9 cellular contexts compared by ENCODE assay signal in genomic region chr6:33172307-33173227, GRCh38. TPM values are rescaled to one million over a fixed set of nuclear protein-coding genes. Genes with fewer than 3 reads are reported as not detected.
DNase-seq lines count a peak whose midpoint lies in the region; ATAC-seq and TF ChIP-seq lines count a peak whose summit lies in the region.
"Had no signal": no experiment of that assay in that cellular context is flagged by ENCODE, and none has a peak within 500 bp of the region (broad histone marks: within the 10 kb centered on the region; RNA-seq: fewer than 3 reads in every experiment).

No MANE protein-coding gene starts in this region.

- intact Hi-C loops in natural killer cell (cut with micrococcal nuclease) (no loop called here), left ventricle myocardium superior (cut with micrococcal nuclease) (no loop called here), tibial artery (cut with DNase I; ENCODE audit: low total_unique reads) (no loop called here)

- TF ChIP-seq CTCF in natural killer cell (IDR thresholded peaks at IDR 0.05), result no peak
- TF ChIP-seq CTCF in tibial artery (IDR thresholded peaks at IDR 0.05), result no peak

- no peaks in the 10 kb centered on the region for H3K4me1 Mint-ChIP-seq in natural killer cell treated with Interleukin-12 subunit alpha and Interleukin-12 subunit beta and Interleukin-15 and Interleukin-18, amount 100 ng/mL, for 72 hours (ENCODE audit: low read depth in 2 of 2)
- no peaks in the 10 kb centered on the region for H3K4me1 Mint-ChIP-seq in natural killer cell

- H3K27me3 Mint-ChIP-seq in natural killer cell treated with Interleukin-12 subunit alpha and Interleukin-12 subunit beta and Interleukin-15 and Interleukin-18, amount 100 ng/mL, for 72 hours, result peaks cover 6 to 7% of the 10 kb centered on the region in 2 donors
- peaks cover 7 to 16% of the 10 kb centered on the region in 2 donors for H3K27me3 Mint-ChIP-seq in natural killer cell (ENCODE audit: low read depth in 2 of 2)

- H3K36me3 ChIP-seq in tibial artery, result no peaks in the 10 kb centered on the region

- H3K9me3 Mint-ChIP-seq in natural killer cell treated with Interleukin-12 subunit alpha and Interleukin-12 subunit beta and Interleukin-15 and Interleukin-18, amount 100 ng/mL, for 72 hours, result no peaks in the 10 kb centered on the region
- no peaks in the 10 kb centered on the region for H3K9me3 Mint-ChIP-seq in natural killer cell

- H3K36me3 Mint-ChIP-seq in natural killer cell treated with Interleukin-12 subunit alpha and Interleukin-12 subunit beta and Interleukin-15 and Interleukin-18, amount 100 ng/mL, for 72 hours, result no peaks in the 10 kb centered on the region
- no peaks in the 10 kb centered on the region for H3K36me3 Mint-ChIP-seq in natural killer cell

- peak overlapping the region in 1 of 2 donors; percentile 51 for H3K27ac Mint-ChIP-seq in natural killer cell treated with Interleukin-12 subunit alpha and Interleukin-12 subunit beta and Interleukin-15 and Interleukin-18, amount 100 ng/mL, for 72 hours
- H3K27ac Mint-ChIP-seq in natural killer cell, result no peak overlapping the region

- no peaks in the 10 kb centered on the region for H3K9me3 ChIP-seq in tibial artery

- no peaks in the 10 kb centered on the region for H3K4me1 ChIP-seq in tibial artery

- peak; percentile 46 for DNase-seq in natural killer cell treated with Interleukin-12 subunit alpha and Interleukin-12 subunit beta and Interleukin-15 and Interleukin-18, amount 100 ng/mL, for 72 hours (ENCODE audit: low spot score)
- no peak for DNase-seq in natural killer cell
- DNase-seq in SW480 (ENCODE audit: low spot score), result peak; percentile 23
- DNase-seq in left ventricle myocardium superior, result no peak
- no peak for DNase-seq in NCI-H1694 (lab: John Stamatoyannopoulos, UW)
- no peak for DNase-seq in GOT3 (lab: John Stamatoyannopoulos, UW)
- DNase-seq in NOMO-1 treated with DMSO at 0.1 percent for 48 hours (lab: John Stamatoyannopoulos, UW; ENCODE audit: unreplicated experiment), result no peak
- DNase-seq in tibial artery, result no peak
- DNase-seq: activated CD4-positive, alpha-beta T cell treated with anti-CD3 and anti-CD28 coated beads for 1 hour had no signal

- ATAC-seq in natural killer cell treated with Interleukin-12 subunit alpha and Interleukin-12 subunit beta and Interleukin-15 and Interleukin-18, amount 100 ng/mL, for 72 hours, result no peak
- ATAC-seq in natural killer cell, result no peak
- peak; percentile 38 for ATAC-seq in left ventricle myocardium superior

- no peaks in the 10 kb centered on the region for H3K27me3 ChIP-seq in tibial artery

- no peak overlapping the region for H3K27ac ChIP-seq in tibial artery

- H3K4me3 Mint-ChIP-seq in natural killer cell treated with Interleukin-12 subunit alpha and Interleukin-12 subunit beta and Interleukin-15 and Interleukin-18, amount 100 ng/mL, for 72 hours, result no peak overlapping the region
- H3K4me3 Mint-ChIP-seq in natural killer cell, result no peak overlapping the region

- no peak overlapping the region for H3K4me3 ChIP-seq in tibial artery

RNA-seq across cellular contexts. Expression of gene COL11A2, which starts 19.7 kb away (rescaled TPM):
- total RNA-seq in natural killer cell treated with Interleukin-12 subunit alpha and Interleukin-12 subunit beta and Interleukin-15 and Interleukin-18, amount 100 ng/mL, for 72 hours, result 1 to 10 TPM; 1.1 to 1.3 TPM
- 1 to 10 TPM in 1 of 3 donors, under 1 TPM in 2; 0.93 to 2.0 (median 0.94) TPM for total RNA-seq in natural killer cell
- 1.9 TPM for total RNA-seq in left ventricle myocardium superior

RNA-seq across cellular contexts. Expression of gene RXRB, which starts 27.9 kb away (rescaled TPM):
- total RNA-seq in natural killer cell treated with Interleukin-12 subunit alpha and Interleukin-12 subunit beta and Interleukin-15 and Interleukin-18, amount 100 ng/mL, for 72 hours, result 10 to 100 TPM; 43.9 to 50.4 TPM
- 10 to 100 TPM; 72.3 to 96.4 (median 73.9) TPM for total RNA-seq in natural killer cell
- total RNA-seq in left ventricle myocardium superior, result 41.2 TPM

RNA-seq across cellular contexts. Expression of gene SLC39A7, which starts 28.1 kb away (rescaled TPM):
- total RNA-seq in natural killer cell treated with Interleukin-12 subunit alpha and Interleukin-12 subunit beta and Interleukin-15 and Interleukin-18, amount 100 ng/mL, for 72 hours, result 100 to 1,000 TPM in 1 of 2 donors, 10 to 100 TPM in 1; 91.5 to 102 TPM
- total RNA-seq in natural killer cell, result 10 to 100 TPM; 38.9 to 45.7 (median 45.6) TPM
- 47.7 TPM for total RNA-seq in left ventricle myocardium superior

RNA-seq across cellular contexts. Expression of gene HSD17B8, which starts 31.9 kb away (rescaled TPM):
- total RNA-seq in natural killer cell treated with Interleukin-12 subunit alpha and Interleukin-12 subunit beta and Interleukin-15 and Interleukin-18, amount 100 ng/mL, for 72 hours, result 1 to 10 TPM; 3.3 to 6.2 TPM
- total RNA-seq in natural killer cell (1 to 10 TPM; 5.4 to 7.7 (median 6.8) TPM), left ventricle myocardium superior (24.8 TPM)

RNA-seq across cellular contexts. Expression of gene RING1, which starts 35.7 kb away (rescaled TPM):
- total RNA-seq in natural killer cell treated with Interleukin-12 subunit alpha and Interleukin-12 subunit beta and Interleukin-15 and Interleukin-18, amount 100 ng/mL, for 72 hours, result 10 to 100 TPM; 31.1 to 35.5 TPM
- total RNA-seq in natural killer cell, result 10 to 100 TPM; 34.5 to 40.3 (median 36.5) TPM
- 30.1 TPM for total RNA-seq in left ventricle myocardium superior

Comparison
In these comparisons a context has a peak if more than half of its experiments do, and no peak if none do; other contexts are left out.
1. DNase-seq: peak in natural killer cell treated with Interleukin-12 subunit alpha and Interleukin-12 subunit beta and Interleukin-15 and Interleukin-18, amount 100 ng/mL, for 72 hours (single experiment) and SW480 (single experiment); none in natural killer cell (single experiment), left ventricle myocardium superior (single experiment), NCI-H1694 (single experiment), GOT3 (single experiment), NOMO-1 treated with DMSO at 0.1 percent for 48 hours (single experiment) and tibial artery (0 of 2).